8 cellular contexts compared by ENCODE assay signal in the genomic region with DNA sequence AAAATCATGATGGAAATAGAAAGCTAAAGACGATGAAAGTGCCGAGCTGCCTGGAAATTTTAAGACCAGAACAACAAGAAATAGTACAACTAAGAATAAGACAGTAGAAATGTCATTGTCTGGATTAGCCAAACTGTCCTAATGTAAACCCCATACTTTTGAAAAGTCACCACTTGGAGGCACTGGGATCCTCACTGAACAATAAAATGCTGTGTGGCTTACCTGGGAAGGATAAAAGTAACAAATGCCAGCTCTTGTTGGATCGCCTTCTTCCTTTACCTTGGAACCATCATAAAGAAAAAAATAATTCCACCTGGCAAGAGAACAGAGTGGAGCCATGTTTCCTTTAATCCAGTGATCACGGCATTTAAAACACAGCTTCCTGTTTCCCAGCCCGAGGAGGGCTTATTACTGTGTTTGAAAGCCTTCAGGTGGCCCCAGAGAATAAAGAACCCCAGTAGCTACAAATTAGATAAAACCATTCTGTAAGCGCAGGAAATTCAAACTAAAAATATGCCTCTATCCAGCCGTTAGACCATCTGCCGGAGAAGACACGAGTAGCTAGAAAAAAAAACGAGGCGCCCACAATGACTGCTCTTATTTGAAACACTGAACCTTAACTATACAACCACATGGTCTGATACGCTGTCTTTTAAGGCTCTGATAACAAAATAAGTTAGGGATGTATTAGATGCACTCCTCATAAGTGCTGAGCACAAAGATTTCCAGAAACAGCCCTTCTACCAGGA. TPM values are rescaled to one million over a fixed set of nuclear protein-coding genes. Genes with fewer than 3 reads are reported as not detected.
DNase-seq lines count a peak whose midpoint lies in the region; ATAC-seq and TF ChIP-seq lines count a peak whose summit lies in the region.

No MANE protein-coding gene starts in this region.

- peaks cover 0 to 2% (median 0%) of the 10 kb centered on the region in 7 donors for H3K9me3 Mint-ChIP-seq in CD4-positive, CD25-positive, alpha-beta regulatory T cell
- no peaks in the 10 kb centered on the region for H3K9me3 Mint-ChIP-seq in IgD-negative memory B cell
- H3K9me3 Mint-ChIP-seq in activated T-helper 1 cell treated with anti-CD3 and anti-CD28 coated beads, Interleukin-12 subunit alpha, Interleukin-12 subunit beta, Interleukin-2, Interleukin-4 antibody, amounts not matched to agents 30 ng/mL and 10 ng/mL and 1 ng/mL, durations not matched to agents 14 hours and 24 hours and 36 hours = no peaks in the 10 kb centered on the region

- DNase-seq in CD4-positive, CD25-positive, alpha-beta regulatory T cell = peak in 1 of 3 donors; percentile 40
- no peak for DNase-seq in activated T-helper 1 cell treated with anti-CD3 and anti-CD28 coated beads, Interleukin-12 subunit alpha, Interleukin-12 subunit beta, Interleukin-2, Interleukin-4 antibody, amounts not matched to agents 30 ng/mL and 10 ng/mL and 1 ng/mL, durations not matched to agents 14 hours and 24 hours and 36 hours (ENCODE audit: low spot score)
- DNase-seq in lower lobe of right lung (no peak), HCEC 1CT (no peak)
- no peak for DNase-seq in activated effector memory CD4-positive, alpha-beta T cell treated with anti-CD3 and anti-CD28 coated beads, Interleukin-2, amount 50 U/mL, for 16 hours

- peaks cover 32% of the 10 kb centered on the region for H3K36me3 Mint-ChIP-seq in CD4-positive, CD25-positive, alpha-beta regulatory T cell
- H3K36me3 Mint-ChIP-seq in IgD-negative memory B cell = peaks cover 10% of the 10 kb centered on the region
- peaks cover 32% of the 10 kb centered on the region for H3K36me3 Mint-ChIP-seq in activated T-helper 1 cell treated with anti-CD3 and anti-CD28 coated beads, Interleukin-12 subunit alpha, Interleukin-12 subunit beta, Interleukin-2, Interleukin-4 antibody, amounts not matched to agents 30 ng/mL and 10 ng/mL and 1 ng/mL, durations not matched to agents 14 hours and 24 hours and 36 hours (ENCODE audit: low read depth)

- H3K4me3 Mint-ChIP-seq in CD4-positive, CD25-positive, alpha-beta regulatory T cell = peak overlapping the region; percentile 70 to 90 (median 82)
- peak overlapping the region; percentile 62 to 89 (median 76) for H3K4me3 Mint-ChIP-seq in IgD-negative memory B cell
- peak overlapping the region; percentile 95 for H3K4me3 Mint-ChIP-seq in activated T-helper 1 cell treated with anti-CD3 and anti-CD28 coated beads, Interleukin-12 subunit alpha, Interleukin-12 subunit beta, Interleukin-2, Interleukin-4 antibody, amounts not matched to agents 30 ng/mL and 10 ng/mL and 1 ng/mL, durations not matched to agents 14 hours and 24 hours and 36 hours

- H3K27ac ChIP-seq in CD4-positive, CD25-positive, alpha-beta regulatory T cell (ENCODE audit: insufficient read depth, low read length, poor library complexity, severe bottlenecking) = peak overlapping the region; percentile 26
- H3K27ac ChIP-seq in lower lobe of right lung = peak overlapping the region; percentile 60

- H3K27me3 ChIP-seq in CD4-positive, CD25-positive, alpha-beta regulatory T cell (ENCODE audit: control insufficient read depth, insufficient read depth, low read length) = no peaks in the 10 kb centered on the region
- H3K27me3 ChIP-seq in lower lobe of right lung (ENCODE audit: low read depth) = no peaks in the 10 kb centered on the region

- H3K9me3 ChIP-seq in CD4-positive, CD25-positive, alpha-beta regulatory T cell (ENCODE audit: control insufficient read depth in 2 of 2, low read length in 2 of 2) = no peaks in the 10 kb centered on the region
- no peaks in the 10 kb centered on the region for H3K9me3 ChIP-seq in lower lobe of right lung

- H3K36me3 ChIP-seq in CD4-positive, CD25-positive, alpha-beta regulatory T cell (ENCODE audit: control insufficient read depth, insufficient read depth, low read length) = peaks cover 30% of the 10 kb centered on the region
- peaks cover 40% of the 10 kb centered on the region for H3K36me3 ChIP-seq in lower lobe of right lung

- peaks cover 38 to 63% (median 51%) of the 10 kb centered on the region in 4 donors for H3K4me1 Mint-ChIP-seq in CD4-positive, CD25-positive, alpha-beta regulatory T cell
- H3K4me1 Mint-ChIP-seq in IgD-negative memory B cell = peaks cover 45 to 56% (median 47%) of the 10 kb centered on the region in 3 donors
- H3K4me1 Mint-ChIP-seq in activated T-helper 1 cell treated with anti-CD3 and anti-CD28 coated beads, Interleukin-12 subunit alpha, Interleukin-12 subunit beta, Interleukin-2, Interleukin-4 antibody, amounts not matched to agents 30 ng/mL and 10 ng/mL and 1 ng/mL, durations not matched to agents 14 hours and 24 hours and 36 hours (ENCODE audit: low read depth) = peaks cover 75% of the 10 kb centered on the region

- no peak for TF ChIP-seq CTCF in lower lobe of right lung (IDR thresholded peaks at IDR 0.05)

- H3K4me3 ChIP-seq in CD4-positive, CD25-positive, alpha-beta regulatory T cell (ENCODE audit: low read depth, low read length) = peak overlapping the region; percentile 67
- peak overlapping the region; percentile 43 for H3K4me3 ChIP-seq in lower lobe of right lung

- no peaks in the 10 kb centered on the region for H3K27me3 Mint-ChIP-seq in CD4-positive, CD25-positive, alpha-beta regulatory T cell
- no peaks in the 10 kb centered on the region for H3K27me3 Mint-ChIP-seq in IgD-negative memory B cell
- H3K27me3 Mint-ChIP-seq in activated T-helper 1 cell treated with anti-CD3 and anti-CD28 coated beads, Interleukin-12 subunit alpha, Interleukin-12 subunit beta, Interleukin-2, Interleukin-4 antibody, amounts not matched to agents 30 ng/mL and 10 ng/mL and 1 ng/mL, durations not matched to agents 14 hours and 24 hours and 36 hours (ENCODE audit: insufficient read depth) = no peaks in the 10 kb centered on the region

- H3K27ac Mint-ChIP-seq in CD4-positive, CD25-positive, alpha-beta regulatory T cell = peak overlapping the region; percentile 32 to 67 (median 51)
- H3K27ac Mint-ChIP-seq in IgD-negative memory B cell = peak overlapping the region; percentile 80 to 95 (median 85)
- peak overlapping the region; percentile 90 for H3K27ac Mint-ChIP-seq in activated T-helper 1 cell treated with anti-CD3 and anti-CD28 coated beads, Interleukin-12 subunit alpha, Interleukin-12 subunit beta, Interleukin-2, Interleukin-4 antibody, amounts not matched to agents 30 ng/mL and 10 ng/mL and 1 ng/mL, durations not matched to agents 14 hours and 24 hours and 36 hours

- H3K4me1 ChIP-seq in CD4-positive, CD25-positive, alpha-beta regulatory T cell (ENCODE audit: control insufficient read depth, insufficient read depth, low read length, poor library complexity, severe bottlenecking) = peaks cover 34% of the 10 kb centered on the region
- H3K4me1 ChIP-seq in lower lobe of right lung = peaks cover 47% of the 10 kb centered on the region

- intact Hi-C loops in activated T-helper 1 cell treated with anti-CD3 and anti-CD28 coated beads, Interleukin-12 subunit alpha, Interleukin-12 subunit beta, Interleukin-2, Interleukin-4 antibody, amounts not matched to agents 30 ng/mL and 10 ng/mL and 1 ng/mL, durations not matched to agents 14 hours and 24 hours and 36 hours (cut with micrococcal nuclease) = no loop called here
- intact Hi-C loops in lower lobe of right lung (cut with DNase I) = no loop called here

- no peak for ATAC-seq in CD4-positive, CD25-positive, alpha-beta regulatory T cell (ENCODE audit: low read depth in 2 of 2)
- ATAC-seq in lower lobe of right lung = no peak
- no peak for ATAC-seq in HG03108 (IDR thresholded peaks at IDR 0.05; ENCODE audit: unreplicated experiment)
- no peak for ATAC-seq in GM21786 (IDR thresholded peaks at IDR 0.05; ENCODE audit: unreplicated experiment)

RNA-seq across cellular contexts. Expression of gene HPS4, which starts 4.4 kb away (rescaled TPM):
- total RNA-seq in CD4-positive, CD25-positive, alpha-beta regulatory T cell = 44.6 TPM
- polyA plus RNA-seq in CD4-positive, CD25-positive, alpha-beta regulatory T cell = 10 to 100 TPM; 12.0 to 16.1 (median 13.6) TPM
- 19.8 TPM for polyA plus RNA-seq in IgD-negative memory B cell
- total RNA-seq in activated T-helper 1 cell treated with anti-CD3 and anti-CD28 coated beads, Interleukin-12 subunit alpha, Interleukin-12 subunit beta, Interleukin-2, Interleukin-4 antibody, amounts not matched to agents 30 ng/mL and 10 ng/mL and 1 ng/mL, durations not matched to agents 14 hours and 24 hours and 36 hours = 43.8 and 44.5 TPM in 2 replicates
- 39.8 TPM for total RNA-seq in lower lobe of right lung

RNA-seq across cellular contexts. Expression of gene SRRD, which starts 4.5 kb away (rescaled TPM):
- total RNA-seq in CD4-positive, CD25-positive, alpha-beta regulatory T cell = 27.3 TPM
- polyA plus RNA-seq in CD4-positive, CD25-positive, alpha-beta regulatory T cell = 10 to 100 TPM; 25.5 to 34.7 (median 29.1) TPM
- polyA plus RNA-seq in IgD-negative memory B cell = 23.1 TPM
- total RNA-seq in activated T-helper 1 cell treated with anti-CD3 and anti-CD28 coated beads, Interleukin-12 subunit alpha, Interleukin-12 subunit beta, Interleukin-2, Interleukin-4 antibody, amounts not matched to agents 30 ng/mL and 10 ng/mL and 1 ng/mL, durations not matched to agents 14 hours and 24 hours and 36 hours = 29.2 and 34.8 TPM in 2 replicates
- total RNA-seq in lower lobe of right lung = 18.1 TPM

RNA-seq across cellular contexts. Expression of gene TFIP11, which starts 33.1 kb away (rescaled TPM):
- total RNA-seq in CD4-positive, CD25-positive, alpha-beta regulatory T cell = 109 TPM
- 10 to 100 TPM; 31.9 to 43.7 (median 39.2) TPM for polyA plus RNA-seq in CD4-positive, CD25-positive, alpha-beta regulatory T cell
- 32.3 TPM for polyA plus RNA-seq in IgD-negative memory B cell
- 57.2 and 58.1 TPM in 2 replicates for total RNA-seq in activated T-helper 1 cell treated with anti-CD3 and anti-CD28 coated beads, Interleukin-12 subunit alpha, Interleukin-12 subunit beta, Interleukin-2, Interleukin-4 antibody, amounts not matched to agents 30 ng/mL and 10 ng/mL and 1 ng/mL, durations not matched to agents 14 hours and 24 hours and 36 hours
- 28.4 TPM for total RNA-seq in lower lobe of right lung

RNA-seq across cellular contexts. Expression of gene ASPHD2, which starts 50.2 kb away (rescaled TPM):
- 4.3 TPM for total RNA-seq in CD4-positive, CD25-positive, alpha-beta regulatory T cell
- polyA plus RNA-seq in CD4-positive, CD25-positive, alpha-beta regulatory T cell = 1 to 10 TPM; 3.1 to 8.5 (median 4.4) TPM
- polyA plus RNA-seq in IgD-negative memory B cell = 5.7 TPM
- total RNA-seq in activated T-helper 1 cell treated with anti-CD3 and anti-CD28 coated beads, Interleukin-12 subunit alpha, Interleukin-12 subunit beta, Interleukin-2, Interleukin-4 antibody, amounts not matched to agents 30 ng/mL and 10 ng/mL and 1 ng/mL, durations not matched to agents 14 hours and 24 hours and 36 hours = 23.4 and 23.5 TPM in 2 replicates
- 1.5 TPM for total RNA-seq in lower lobe of right lung
